ENCODE assay signal across 8 cellular contexts in the genomic region with DNA sequence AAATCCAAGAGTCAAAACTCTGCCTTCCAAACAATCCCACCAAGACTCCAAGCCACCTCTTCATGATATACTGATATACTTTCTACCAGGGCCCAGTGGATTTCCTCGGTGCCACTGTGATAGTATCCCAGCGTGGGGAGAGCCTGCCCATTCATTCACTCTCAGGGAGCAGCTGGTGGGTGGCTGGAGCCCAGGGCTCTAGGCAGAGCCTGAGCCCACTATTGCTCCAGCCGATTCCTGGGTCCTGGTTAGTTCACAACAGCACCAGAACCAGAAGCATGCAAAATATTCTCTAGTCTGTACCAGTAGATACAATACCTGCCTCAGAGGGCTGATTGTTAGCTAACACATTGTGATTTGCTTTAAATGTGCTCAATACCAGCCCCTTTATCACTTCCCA. TPM values are rescaled to one million over a fixed set of nuclear protein-coding genes. Genes with fewer than 3 reads are reported as not detected.
DNase-seq lines count a peak whose midpoint lies in the region; ATAC-seq and TF ChIP-seq lines count a peak whose summit lies in the region.

No MANE protein-coding gene starts in this region.

- H3K27ac Mint-ChIP-seq in naive thymus-derived CD4-positive, alpha-beta T cell = peak overlapping the region; percentile 83 to 97 (median 90)

- H3K4me1 Mint-ChIP-seq in naive thymus-derived CD4-positive, alpha-beta T cell = peaks cover 30 to 61% (median 57%) of the 10 kb centered on the region in 7 donors

- H3K27me3 ChIP-seq in naive thymus-derived CD4-positive, alpha-beta T cell (ENCODE audit: control insufficient read depth in 2 of 2, insufficient read depth in 2 of 2, low read length in 2 of 2) = no peaks in the 10 kb centered on the region

- CTCF ChIA-PET in naive thymus-derived CD4-positive, alpha-beta T cell (lab: Charles Lee) = interaction anchor here (3.7 kb wide), 1 partner anchor 24 kb away, joined by 25 read pairs; no protein-coding TSS in a partner anchor

- DNase-seq in AG09309 (ENCODE audit: low read depth) (no peak), caudate nucleus (lab: John Stamatoyannopoulos, UW) (peak in 9 of 61 donors; percentile 16 to 63 (median 36)), NCI-H1105 treated with DMSO at 0.1 percent for 48 hours (lab: John Stamatoyannopoulos, UW) (no peak), NCI-H128 (lab: John Stamatoyannopoulos, UW; ENCODE audit: unreplicated experiment) (no peak)
- no peak for DNase-seq in naive thymus-derived CD4-positive, alpha-beta T cell

- no peaks in the 10 kb centered on the region for H3K9me3 ChIP-seq in KOPT-K1 (ENCODE audit: insufficient read depth, low read length, poor library complexity, severe bottlenecking)
- no peaks in the 10 kb centered on the region for H3K9me3 ChIP-seq in naive thymus-derived CD4-positive, alpha-beta T cell (ENCODE audit: control insufficient read depth in 2 of 3, low read length in 3 of 3)

- peak overlapping the region; percentile 76 for H3K4me3 ChIP-seq in AG09309 (ENCODE audit: control insufficient read depth, low read depth, low read length)
- peak overlapping the region; percentile 87 for H3K4me3 ChIP-seq in naive thymus-derived CD4-positive, alpha-beta T cell (ENCODE audit: low read length)

- peaks cover 20 to 28% of the 10 kb centered on the region in 2 donors for H3K4me1 ChIP-seq in naive thymus-derived CD4-positive, alpha-beta T cell (ENCODE audit: control insufficient read depth in 2 of 2, insufficient read depth in 2 of 2, low read length in 2 of 2)

- H3K27ac ChIP-seq in KOPT-K1 (ENCODE audit: low read depth, low read length, poor library complexity, severe bottlenecking) = peak overlapping the region; percentile 68
- H3K27ac ChIP-seq in caudate nucleus (ENCODE audit: low read depth, low read length) = peak overlapping the region; percentile 85
- H3K27ac ChIP-seq in naive thymus-derived CD4-positive, alpha-beta T cell (ENCODE audit: low read depth, low read length) = peak overlapping the region; percentile 74

- H3K9me3 Mint-ChIP-seq in naive thymus-derived CD4-positive, alpha-beta T cell = no peaks in the 10 kb centered on the region

- peak overlapping the region; percentile 88 to 94 (median 91) for H3K4me3 Mint-ChIP-seq in naive thymus-derived CD4-positive, alpha-beta T cell

- H3K36me3 Mint-ChIP-seq in naive thymus-derived CD4-positive, alpha-beta T cell = peaks cover 0 to 7% (median 0%) of the 10 kb centered on the region in 5 donors

- POLR2A ChIA-PET in naive thymus-derived CD4-positive, alpha-beta T cell (lab: Charles Lee) = interaction anchor here (1.0 kb wide), 1 partner anchor 23 kb away, joined by 3 read pairs; no protein-coding TSS in a partner anchor

- H3K27me3 Mint-ChIP-seq in naive thymus-derived CD4-positive, alpha-beta T cell = no peaks in the 10 kb centered on the region

- TF ChIP-seq CTCF in AG09309 (IDR thresholded peaks at IDR 0.05; ENCODE audit: control insufficient read depth, insufficient read depth, low read depth, low read length, missing control alignments) = no peak

- no peak for ATAC-seq in naive thymus-derived CD4-positive, alpha-beta T cell
- ATAC-seq in HG03108 (IDR thresholded peaks at IDR 0.05; ENCODE audit: unreplicated experiment) = no peak
- no peak for ATAC-seq in HG02870 (IDR thresholded peaks at IDR 0.05; ENCODE audit: unreplicated experiment)

- no peaks in the 10 kb centered on the region for H3K36me3 ChIP-seq in KOPT-K1 (ENCODE audit: insufficient read depth, low read length)
- no peaks in the 10 kb centered on the region for H3K36me3 ChIP-seq in naive thymus-derived CD4-positive, alpha-beta T cell (ENCODE audit: control insufficient read depth in 2 of 3, insufficient read depth in 3 of 3, low read length in 3 of 3)

- intact Hi-C loops in naive thymus-derived CD4-positive, alpha-beta T cell (cut with micrococcal nuclease) = loop anchor here (2.0 to 10.0 kb wide), 6 partner anchors 39 to 491 kb away; a partner anchor contains a TSS

RNA-seq across cellular contexts. Expression of a gene that starts 0.8 kb away (rescaled TPM):
- 10 to 100 TPM; 24.2 to 83.1 (median 37.7) TPM for total RNA-seq in naive thymus-derived CD4-positive, alpha-beta T cell
- 10 to 100 TPM; 43.6 to 52.0 TPM for polyA plus RNA-seq in naive thymus-derived CD4-positive, alpha-beta T cell

RNA-seq across cellular contexts. Expression of a gene that starts 32.8 kb away (rescaled TPM):
- 10 to 100 TPM in 1 of 5 experiments, 1 to 10 TPM in 4; 2.3 to 10.8 (median 4.4) TPM for total RNA-seq in naive thymus-derived CD4-positive, alpha-beta T cell
- under 1 TPM; 0.18 to 0.91 TPM for polyA plus RNA-seq in naive thymus-derived CD4-positive, alpha-beta T cell

RNA-seq across cellular contexts. Expression of a gene that starts 37.1 kb away (rescaled TPM):
- 10 to 100 TPM in 1 of 5 experiments, 1 to 10 TPM in 2, under 1 TPM in 2; 0.19 to 22.4 (median 1.1) TPM for total RNA-seq in naive thymus-derived CD4-positive, alpha-beta T cell
- polyA plus RNA-seq in naive thymus-derived CD4-positive, alpha-beta T cell = under 1 TPM in 1 of 2 donors, not detected in 1; 0.13 TPM
